In genomic region chr16:30533748-30534367, GRCh38 we compare ENCODE assay signal across 6 cellular contexts. TPM values are rescaled to one million over a fixed set of nuclear protein-coding genes. Genes with fewer than 3 reads are reported as not detected.
DNase-seq lines count a peak whose midpoint lies in the region; ATAC-seq, FAIRE-seq and TF ChIP-seq lines count a peak whose summit lies in the region.

No MANE protein-coding gene starts in this region.

- H3K27ac ChIP-seq in CD8-positive, alpha-beta memory T cell (ENCODE audit: low read depth, low read length), result peak overlapping the region; percentile 91
- peak overlapping the region in 4 of 5 donors; percentile 91 to 96 (median 96) for H3K27ac ChIP-seq in adrenal gland

- DNase-seq in CD8-positive, alpha-beta memory T cell, result no peak
- DNase-seq in adrenal gland (peak in 1 of 7 donors; percentile 33), myocyte (ENCODE audit: low read depth) (peak; percentile 10), HTR-8/SVneo (ENCODE audit: insufficient read length, low spot score) (no peak), NCI-H2196 (lab: John Stamatoyannopoulos, UW; ENCODE audit: unreplicated experiment) (no peak)

- H3K4me3 Mint-ChIP-seq in CD8-positive, alpha-beta memory T cell, result peak overlapping the region; percentile 89 to 98 (median 91)

- H3K4me1 ChIP-seq in CD8-positive, alpha-beta memory T cell (ENCODE audit: insufficient read depth, low read length), result peaks cover 21% of the 10 kb centered on the region
- peaks cover 16 to 20% of the 10 kb centered on the region in 2 donors for H3K4me1 ChIP-seq in adrenal gland (replicated peaks in 1 of 2)

- no peaks in the 10 kb centered on the region for H3K27me3 ChIP-seq in CD8-positive, alpha-beta memory T cell (ENCODE audit: insufficient read depth, low read length, poor library complexity, severe bottlenecking)
- no peaks in the 10 kb centered on the region for H3K27me3 ChIP-seq in adrenal gland

- peaks cover 19 to 39% (median 25%) of the 10 kb centered on the region in 3 donors for H3K4me1 Mint-ChIP-seq in CD8-positive, alpha-beta memory T cell

- H3K36me3 ChIP-seq in CD8-positive, alpha-beta memory T cell (ENCODE audit: insufficient read depth, low read length), result no peaks in the 10 kb centered on the region
- H3K36me3 ChIP-seq in adrenal gland (replicated peaks in 1 of 2), result peaks cover 0 to 16% of the 10 kb centered on the region in 2 donors

- intact Hi-C loops in adrenal gland (cut with DNase I), result no loop called here

- H3K4me3 ChIP-seq in CD8-positive, alpha-beta memory T cell (ENCODE audit: low read length), result peak overlapping the region; percentile 98
- H3K4me3 ChIP-seq in adrenal gland, result peak overlapping the region; percentile 5 to 91 (median 42)

- H3K9me3 Mint-ChIP-seq in CD8-positive, alpha-beta memory T cell, result no peaks in the 10 kb centered on the region

- 15 to 30% (median 24%) methylated on average over 13 to 29 of the region's 29 CpGs for WGBS in adrenal gland, 4 donors

- no peaks in the 10 kb centered on the region for H3K9me3 ChIP-seq in CD8-positive, alpha-beta memory T cell (ENCODE audit: low read length)
- H3K9me3 ChIP-seq in adrenal gland (replicated peaks in 1 of 3), result no peaks in the 10 kb centered on the region

- H3K36me3 Mint-ChIP-seq in CD8-positive, alpha-beta memory T cell, result peaks cover 0 to 37% (median 0%) of the 10 kb centered on the region in 3 donors

- no peak for TF ChIP-seq CTCF in adrenal gland (IDR thresholded peaks at IDR 0.05)

- CTCF ChIA-PET in CD8-positive, alpha-beta memory T cell (lab: Charles Lee), result interaction anchor here (1.2 to 6.2 kb wide), 10 partner anchors 9 to 103 kb away, joined by 4 to 69 read pairs (median 21); partner anchors contain the start of genes DCTPP1, ZNF688 and ZNF764

- no peak for FAIRE-seq in HTR-8/SVneo (lab: Jason Lieb, UNC)

- peak; percentile 18 for ATAC-seq in HG02840 (IDR thresholded peaks at IDR 0.05; ENCODE audit: low FRiP score, unreplicated experiment)

- peak overlapping the region; percentile 62 to 94 (median 90) for H3K27ac Mint-ChIP-seq in CD8-positive, alpha-beta memory T cell

- no peak for TF ChIP-seq POLR2A in adrenal gland (IDR thresholded peaks at IDR 0.05)

- H3K27me3 Mint-ChIP-seq in CD8-positive, alpha-beta memory T cell, result no peaks in the 10 kb centered on the region

- POLR2A ChIA-PET in CD8-positive, alpha-beta memory T cell (lab: Charles Lee), result interaction anchor here (0.6 to 4.3 kb wide), 10 partner anchors 10 to 447 kb away, joined by 3 to 71 read pairs (median 8); partner anchors contain the start of genes FBRS, ZNF688 and ZNF764

RNA-seq across cellular contexts. Expression of gene ZNF747, which starts 0.8 kb away (rescaled TPM):
- total RNA-seq in CD8-positive, alpha-beta memory T cell, result 10 to 100 TPM; 13.5 to 17.0 TPM
- 8.4 TPM for polyA plus RNA-seq in CD8-positive, alpha-beta memory T cell
- 10 to 100 TPM; 10.4 to 19.9 (median 15.7) TPM for total RNA-seq in adrenal gland
- 1 to 10 TPM; 7.7 to 9.3 (median 8.4) TPM for polyA plus RNA-seq in adrenal gland
- total RNA-seq in myocyte, result 11.9 and 14.0 TPM in 2 replicates
- 7.6 TPM for polyA plus RNA-seq in myocyte (2012)

RNA-seq across cellular contexts. Expression of gene ZNF768, which starts 7.5 kb away (rescaled TPM):
- total RNA-seq in CD8-positive, alpha-beta memory T cell, result 10 to 100 TPM; 13.5 to 15.1 TPM
- 2.5 TPM for polyA plus RNA-seq in CD8-positive, alpha-beta memory T cell
- total RNA-seq in adrenal gland, result 10 to 100 TPM; 23.2 to 53.0 (median 30.9) TPM
- 100 to 1,000 TPM in 1 of 3 donors, 10 to 100 TPM in 1, 1 to 10 TPM in 1; 8.7 to 103 (median 55.6) TPM for polyA plus RNA-seq in adrenal gland
- total RNA-seq in myocyte, result 38.4 and 56.8 TPM in 2 replicates
- 25.5 TPM for polyA plus RNA-seq in myocyte (2012)

RNA-seq across cellular contexts. Expression of gene ZNF764, which starts 24.3 kb away (rescaled TPM):
- total RNA-seq in CD8-positive, alpha-beta memory T cell, result 10 to 100 TPM; 15.1 to 15.7 TPM
- polyA plus RNA-seq in CD8-positive, alpha-beta memory T cell, result 8.9 TPM
- total RNA-seq in adrenal gland (10 to 100 TPM in 3 of 8 donors, 1 to 10 TPM in 5; 5.1 to 15.0 (median 9.8) TPM), myocyte (8.4 and 9.0 TPM in 2 replicates)
- 1 to 10 TPM; 3.6 to 9.7 (median 5.9) TPM for polyA plus RNA-seq in adrenal gland
- polyA plus RNA-seq in myocyte (2012), result 4.6 TPM

RNA-seq across cellular contexts. Expression of gene ZNF688, which starts 37.7 kb away (rescaled TPM):
- total RNA-seq in CD8-positive, alpha-beta memory T cell, result 10 to 100 TPM in 1 of 2 experiments, 1 to 10 TPM in 1; 9.6 to 10.8 TPM
- 28.5 TPM for polyA plus RNA-seq in CD8-positive, alpha-beta memory T cell
- total RNA-seq in adrenal gland (10 to 100 TPM; 10.3 to 33.2 (median 18.2) TPM), myocyte (7.4 and 8.7 TPM in 2 replicates)
- 10 to 100 TPM; 16.4 to 43.4 (median 33.9) TPM for polyA plus RNA-seq in adrenal gland
- 12.1 TPM for polyA plus RNA-seq in myocyte (2012)

RNA-seq across cellular contexts. Expression of gene ZNF785, which starts 51.6 kb away (rescaled TPM):
- total RNA-seq in CD8-positive, alpha-beta memory T cell, result 10 to 100 TPM; 10.9 to 13.0 TPM
- polyA plus RNA-seq in CD8-positive, alpha-beta memory T cell, result 4.8 TPM
- total RNA-seq in adrenal gland, result 10 to 100 TPM in 7 of 8 donors, 1 to 10 TPM in 1; 9.4 to 37.0 (median 15.4) TPM
- 10 to 100 TPM in 1 of 3 donors, 1 to 10 TPM in 2; 3.4 to 11.2 (median 8.9) TPM for polyA plus RNA-seq in adrenal gland
- 8.0 and 8.7 TPM in 2 replicates for total RNA-seq in myocyte
- polyA plus RNA-seq in myocyte (2012), result 7.5 TPM
